In the genomic region with DNA sequence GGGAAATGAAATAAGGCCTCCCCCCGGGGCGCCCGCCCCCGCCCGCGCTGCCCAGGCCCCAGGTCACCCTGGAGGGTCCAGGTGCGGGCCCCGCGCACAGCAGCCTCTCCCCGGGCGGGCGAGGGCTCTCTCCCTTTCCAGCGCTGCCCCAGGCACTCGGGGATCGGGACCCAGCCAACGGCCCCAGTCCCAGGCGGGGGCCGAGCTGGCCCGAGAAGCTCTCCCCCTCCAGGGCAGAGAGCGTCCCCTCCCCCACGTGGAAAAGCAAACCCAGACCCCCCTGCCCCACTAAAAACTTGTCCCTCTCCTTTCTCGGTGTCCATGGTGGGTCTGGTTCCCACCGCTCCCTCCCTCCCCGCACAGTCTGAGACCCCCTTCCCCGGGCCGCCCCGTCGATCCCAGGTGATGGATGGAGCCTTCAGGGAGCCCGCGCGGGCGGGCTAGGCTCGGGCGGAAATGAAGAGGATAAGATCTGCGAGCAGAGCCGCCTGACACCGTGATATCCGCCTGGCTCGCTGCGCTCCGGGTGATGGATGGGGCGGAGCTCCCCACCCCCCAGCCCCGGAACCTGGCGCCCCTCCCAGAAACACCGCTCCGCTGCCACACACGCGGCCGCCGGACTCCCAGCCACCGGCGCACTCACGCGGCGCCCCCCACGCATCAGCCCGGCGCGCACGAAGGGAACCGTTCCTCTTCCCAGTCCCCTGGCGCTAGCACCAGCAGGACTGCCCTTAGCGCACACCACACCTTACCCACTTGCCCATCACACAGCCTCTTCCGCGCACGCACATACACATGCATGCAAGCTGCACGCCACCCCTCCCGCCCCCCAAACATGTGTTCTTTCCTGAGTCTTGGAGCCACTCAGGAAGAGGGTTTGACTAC, we compare ENCODE assay signal across 7 cellular contexts.
A peak's percentile ranks its signal among the peaks of the same experiment; 100 is the strongest.
DNase-seq lines count a peak whose midpoint lies in the region; ATAC-seq and TF ChIP-seq lines count a peak whose summit lies in the region.

No MANE protein-coding gene starts in this region.

- no peak for TF ChIP-seq CTCF in adrenal gland (IDR thresholded peaks at IDR 0.05)

- H3K27ac ChIP-seq in adrenal gland = peak overlapping the region in 3 of 5 donors; percentile 28 to 86 (median 80)

- H3K36me3 ChIP-seq in adrenal gland (replicated peaks in 1 of 2) = no peaks in the 10 kb centered on the region

- TF ChIP-seq POLR2A in adrenal gland (IDR thresholded peaks at IDR 0.05) = no peak

- no peaks in the 10 kb centered on the region for H3K9me3 ChIP-seq in adrenal gland (replicated peaks in 1 of 3)

- ATAC-seq in GM18511 (IDR thresholded peaks at IDR 0.05; ENCODE audit: unreplicated experiment) = peak; percentile 52
- peak; percentile 41 for ATAC-seq in HG02885 (IDR thresholded peaks at IDR 0.05; ENCODE audit: poor library complexity, unreplicated experiment)
- ATAC-seq in SK-N-SH treated with all-trans-retinoic acid at 6 μM for 48 hours = peak; percentile 51
- no peak for ATAC-seq in GM18520 (IDR thresholded peaks at IDR 0.05; ENCODE audit: unreplicated experiment)

- H3K4me1 ChIP-seq in adrenal gland (replicated peaks in 1 of 2) = peaks cover 0 to 30% of the 10 kb centered on the region in 2 donors

- no peaks in the 10 kb centered on the region for H3K27me3 ChIP-seq in adrenal gland

- WGBS in adrenal gland, 4 donors = 4 to 13% (median 5%) methylated on average over 21 to 68 of the region's 68 CpGs

- peak in 6 of 7 donors; percentile 47 to 67 (median 60) for DNase-seq in adrenal gland
- peak; percentile 58 for DNase-seq in iris pigment epithelial cell (ENCODE audit: low read depth)
- peak; percentile 61 to 65 for DNase-seq in stimulated activated CD4-positive, alpha-beta T cell treated with anti-CD3 and anti-CD28 coated beads, Interleukin-1b, Interleukin-23, amount 100 ng/mL, for 4 hours (ENCODE audit: low read depth in 2 of 2)

- H3K4me3 ChIP-seq in adrenal gland = peak overlapping the region in 3 of 4 donors; percentile 66 to 80 (median 66)

- intact Hi-C loops in adrenal gland (cut with DNase I) = no loop called here

TF ChIP-seq in SK-N-SH treated with all-trans-retinoic acid at 6 μM for 48 hours, 23 proteins besides CTCF, POLR2A, EP300 and RAD21:
- TF ChIP-seq ARNTL (CRISPR knock-in tag; IDR thresholded peaks at IDR 0.05; ENCODE audit: borderline replicate concordance, low read depth) = no peak
- no peak for TF ChIP-seq ZNF565 (CRISPR knock-in tag; conservative IDR thresholded peaks at IDR 0.05; ENCODE audit: low read depth)
- TF ChIP-seq TOX (CRISPR knock-in tag; IDR thresholded peaks at IDR 0.05; ENCODE audit: borderline replicate concordance) = no peak
- TF ChIP-seq, protein P1, sequence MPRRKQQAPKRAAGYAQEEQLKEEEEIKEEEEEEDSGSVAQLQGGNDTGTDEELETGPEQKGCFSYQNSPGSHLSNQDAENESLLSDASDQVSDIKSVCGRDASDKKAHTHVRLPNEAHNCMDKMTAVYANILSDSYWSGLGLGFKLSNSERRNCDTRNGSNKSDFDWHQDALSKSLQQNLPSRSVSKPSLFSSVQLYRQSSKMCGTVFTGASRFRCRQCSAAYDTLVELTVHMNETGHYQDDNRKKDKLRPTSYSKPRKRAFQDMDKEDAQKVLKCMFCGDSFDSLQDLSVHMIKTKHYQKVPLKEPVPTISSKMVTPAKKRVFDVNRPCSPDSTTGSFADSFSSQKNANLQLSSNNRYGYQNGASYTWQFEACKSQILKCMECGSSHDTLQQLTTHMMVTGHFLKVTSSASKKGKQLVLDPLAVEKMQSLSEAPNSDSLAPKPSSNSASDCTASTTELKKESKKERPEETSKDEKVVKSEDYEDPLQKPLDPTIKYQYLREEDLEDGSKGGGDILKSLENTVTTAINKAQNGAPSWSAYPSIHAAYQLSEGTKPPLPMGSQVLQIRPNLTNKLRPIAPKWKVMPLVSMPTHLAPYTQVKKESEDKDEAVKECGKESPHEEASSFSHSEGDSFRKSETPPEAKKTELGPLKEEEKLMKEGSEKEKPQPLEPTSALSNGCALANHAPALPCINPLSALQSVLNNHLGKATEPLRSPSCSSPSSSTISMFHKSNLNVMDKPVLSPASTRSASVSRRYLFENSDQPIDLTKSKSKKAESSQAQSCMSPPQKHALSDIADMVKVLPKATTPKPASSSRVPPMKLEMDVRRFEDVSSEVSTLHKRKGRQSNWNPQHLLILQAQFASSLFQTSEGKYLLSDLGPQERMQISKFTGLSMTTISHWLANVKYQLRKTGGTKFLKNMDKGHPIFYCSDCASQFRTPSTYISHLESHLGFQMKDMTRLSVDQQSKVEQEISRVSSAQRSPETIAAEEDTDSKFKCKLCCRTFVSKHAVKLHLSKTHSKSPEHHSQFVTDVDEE (CRISPR knock-in tag; IDR thresholded peaks at IDR 0.05) = no peak
- TF ChIP-seq OSR1 (CRISPR knock-in tag; IDR thresholded peaks at IDR 0.05) = no peak
- TF ChIP-seq RARB (CRISPR knock-in tag; IDR thresholded peaks at IDR 0.05) = no peak
- no peak for TF ChIP-seq ZFP30 (CRISPR knock-in tag; IDR thresholded peaks at IDR 0.05)
- TF ChIP-seq ZFP3 (CRISPR knock-in tag; IDR thresholded peaks at IDR 0.05) = no peak
- no peak for TF ChIP-seq GLIS3 (CRISPR knock-in tag; IDR thresholded peaks at IDR 0.05)
- no peak for TF ChIP-seq ZC3H10 (CRISPR knock-in tag; IDR thresholded peaks at IDR 0.05)
